Comparison of ENCODE assay signal across 12 cellular contexts in genomic region chr17:8159032-8159400, GRCh38. TPM values are rescaled to one million over a fixed set of nuclear protein-coding genes. Genes with fewer than 3 reads are reported as not detected.
A peak's percentile ranks its signal among the peaks of the same experiment; 100 is the strongest.
DNase-seq lines count a peak whose midpoint lies in the region; ATAC-seq, FAIRE-seq and TF ChIP-seq lines count a peak whose summit lies in the region.
"Had no signal": no experiment of that assay in that cellular context is flagged by ENCODE, and none has a peak within 500 bp of the region (broad histone marks: within the 10 kb centered on the region; RNA-seq: fewer than 3 reads in every experiment).

No MANE protein-coding gene starts in this region.

- H3K4me2 ChIP-seq in HepG2 (ENCODE audit: low read depth, low read length): peak overlapping the region; percentile 64; the same call in 1 of the 2 replicates

- peak overlapping the region; percentile 25 for H3K4me3 Mint-ChIP-seq in T-helper 2 cell treated with Interferon-gamma antibody and Interleukin-4, amounts not matched to agents 5 μg/mL and 100 μg/mL, for 36 hours
- H3K4me3 Mint-ChIP-seq in activated CD4-positive, alpha-beta memory T cell treated with anti-CD3 and anti-CD28 coated beads for 36 hours: no peak overlapping the region

- TF ChIP-seq POLR2A in HepG2 (IDR thresholded peaks at IDR 0.05; ENCODE audit: insufficient read depth in 1 of 2, low read depth in 2 of 2, low read length in 2 of 2) (no peak), stomach (IDR thresholded peaks at IDR 0.05) (no peak)

- H3K79me2 ChIP-seq in HepG2 (ENCODE audit: insufficient read depth, low read length): peaks cover 18% of the 10 kb centered on the region

- CTCF ChIA-PET in activated CD4-positive, alpha-beta memory T cell treated with anti-CD3 and anti-CD28 coated beads for 36 hours (lab: Charles Lee): interaction anchor here (0.8 to 8.7 kb wide), 11 partner anchors 8 to 98 kb away, joined by 4 to 62 read pairs (median 6); partner anchors contain the start of genes ALOXE3, BORCS6 and HES7
- CTCF ChIA-PET in HepG2 (lab: Yijun Ruan, JAX; ENCODE audit: low intra/inter-chr PET ratio, low total read pairs): interaction anchor here (1.8 to 2.3 kb wide), 2 partner anchors 21 to 37 kb away, joined by 4 to 28 read pairs; no protein-coding TSS in a partner anchor

- H3K27me3 Mint-ChIP-seq in T-helper 2 cell treated with Interferon-gamma antibody and Interleukin-4, amounts not matched to agents 5 μg/mL and 100 μg/mL, for 36 hours (ENCODE audit: low read depth): no peaks in the 10 kb centered on the region
- H3K27me3 Mint-ChIP-seq in activated CD4-positive, alpha-beta memory T cell treated with anti-CD3 and anti-CD28 coated beads for 36 hours: no peaks in the 10 kb centered on the region

- TF ChIP-seq CTCF in HepG2 (CRISPR knock-in tag; IDR thresholded peaks at IDR 0.05) (no peak), stomach (IDR thresholded peaks at IDR 0.05) (no peak)

- no peak for DNase-seq in T-helper 2 cell treated with Interferon-gamma antibody and Interleukin-4, amounts not matched to agents 5 μg/mL and 100 μg/mL, for 36 hours (ENCODE audit: low spot score)
- DNase-seq in T-helper 2 cell (no peak), HepG2 (ENCODE audit: low spot score) (no peak), stomach (no peak), HCEC 1CT (no peak)
- DNase-seq in activated CD4-positive, alpha-beta memory T cell treated with anti-CD3 and anti-CD28 coated beads for 36 hours: no peak

- ATAC-seq in HepG2 (no peak), HG02588 (IDR thresholded peaks at IDR 0.05; ENCODE audit: unreplicated experiment) (no peak), GM19328 (IDR thresholded peaks at IDR 0.05; ENCODE audit: unreplicated experiment) (no peak)

- POLR2A ChIA-PET in activated CD4-positive, alpha-beta memory T cell treated with anti-CD3 and anti-CD28 coated beads for 36 hours (lab: Charles Lee): interaction anchor here (1.2 to 2.1 kb wide), 2 partner anchors 14 to 17 kb away, joined by 3 to 21 read pairs; partner anchors contain the start of gene TMEM107
- POLR2A ChIA-PET in HepG2 (lab: Yijun Ruan, JAX): interaction anchor here (1.9 kb wide), 1 partner anchor 14 kb away, joined by 18 read pairs; no protein-coding TSS in a partner anchor

- H2AFZ ChIP-seq in HepG2 (ENCODE audit: low read length): no peak overlapping the region

- H3K9me3 ChIP-seq in HepG2 (ENCODE audit: low read length) (no peaks in the 10 kb centered on the region), stomach (no peaks in the 10 kb centered on the region)
- H3K9me3 ChIP-seq: A549 had no signal

- H3K4me3 ChIP-seq in HepG2 (replicated peaks in 1 of 3; ENCODE audit: insufficient read depth in 1 of 3, low read depth in 2 of 3, low read length in 3 of 3) (no peak overlapping the region), stomach (peak overlapping the region in 1 of 4 donors; percentile 9)
- H3K4me3 ChIP-seq: A549 had no signal

- no peaks in the 10 kb centered on the region; a peak in 1 of 5 replicates for H3K27me3 ChIP-seq in HepG2 (ENCODE audit: control insufficient read depth in 1 of 2, insufficient read depth in 2 of 2, low read length in 2 of 2)
- H3K27me3 ChIP-seq in stomach: no peaks in the 10 kb centered on the region

- peaks cover 31% of the 10 kb centered on the region for H3K36me3 Mint-ChIP-seq in T-helper 2 cell treated with Interferon-gamma antibody and Interleukin-4, amounts not matched to agents 5 μg/mL and 100 μg/mL, for 36 hours (ENCODE audit: low read depth)
- H3K36me3 Mint-ChIP-seq in activated CD4-positive, alpha-beta memory T cell treated with anti-CD3 and anti-CD28 coated beads for 36 hours: peaks cover 24% of the 10 kb centered on the region

- no TSS peak for BruUV-seq in HepG2 (replicated peaks; lab: Mats Ljungman, UMichigan)

- peaks cover 1 to 7% of the 10 kb centered on the region in 2 experiments; a peak in 3 of 5 replicates for H3K36me3 ChIP-seq in HepG2 (replicated peaks in 1 of 2; ENCODE audit: control insufficient read depth in 1 of 2, insufficient read depth in 2 of 2, low read length in 2 of 2)
- peaks cover 18 to 41% (median 26%) of the 10 kb centered on the region in 4 donors for H3K36me3 ChIP-seq in stomach

- no peak overlapping the region for H3K9ac ChIP-seq in HepG2 (ENCODE audit: insufficient read depth, low read depth, low read length)

- intact Hi-C loops in activated CD4-positive, alpha-beta memory T cell treated with anti-CD3 and anti-CD28 coated beads for 36 hours (cut with micrococcal nuclease): loop anchor here (5.0 kb wide), 1 partner anchor 317 kb away; no protein-coding TSS in a partner anchor
- intact Hi-C loops in HepG2 (cut with micrococcal nuclease; ENCODE audit: unreplicated experiment): no loop called here
- intact Hi-C loops in stomach (cut with DNase I; ENCODE audit: low total_unique reads): no loop called here

- H3K4me1 ChIP-seq in HepG2 (ENCODE audit: insufficient read depth, low read length) (peaks cover 59% of the 10 kb centered on the region), stomach (peaks cover 46 to 74% (median 59%) of the 10 kb centered on the region in 4 donors)

- in situ Hi-C loops in HepG2 (cut with HindIII; ENCODE audit: extremely low pct_ligation_motif_present, low pct_unique_long_range_greater_than_20kb): loop anchor here (5.0 kb wide), 1 partner anchor 37 kb away; the partner anchor contains the start of gene HES7

- no peak for TF ChIP-seq RAD21 in HepG2 (CRISPR knock-in tag; IDR thresholded peaks at IDR 0.05)

- 50% methylated on average over 2 of the region's 3 CpGs for whole genome bisulfite sequencing in HepG2 (ENCODE audit: low lambda C conversion rate)
- WGBS in stomach, 5 donors: 56 to 62% (median 58%) methylated on average over 3 of the region's 3 CpGs

- H3K27ac Mint-ChIP-seq in T-helper 2 cell treated with Interferon-gamma antibody and Interleukin-4, amounts not matched to agents 5 μg/mL and 100 μg/mL, for 36 hours: peak overlapping the region; percentile 89
- peak overlapping the region; percentile 92 for H3K27ac Mint-ChIP-seq in activated CD4-positive, alpha-beta memory T cell treated with anti-CD3 and anti-CD28 coated beads for 36 hours

- no peaks in the 10 kb centered on the region for H4K20me1 ChIP-seq in HepG2 (ENCODE audit: insufficient read depth, low read length)

- TF ChIP-seq EP300 in HepG2 (IDR thresholded peaks at IDR 0.05; ENCODE audit: low read depth in 2 of 2, low read length in 2 of 2) (no peak), HepG2 (CRISPR knock-in tag; IDR thresholded peaks at IDR 0.05; ENCODE audit: borderline replicate concordance) (no peak), stomach (IDR thresholded peaks at IDR 0.05) (no peak)

- H3K27ac ChIP-seq in HepG2 (ENCODE audit: extremely low read length, insufficient read depth, low read length) (no peak overlapping the region), stomach (peak overlapping the region; percentile 19 to 100 (median 99))

- peaks cover 50% of the 10 kb centered on the region for H3K4me1 Mint-ChIP-seq in T-helper 2 cell treated with Interferon-gamma antibody and Interleukin-4, amounts not matched to agents 5 μg/mL and 100 μg/mL, for 36 hours (ENCODE audit: low read depth)
- peaks cover 56% of the 10 kb centered on the region for H3K4me1 Mint-ChIP-seq in activated CD4-positive, alpha-beta memory T cell treated with anti-CD3 and anti-CD28 coated beads for 36 hours (ENCODE audit: low read depth)

- no peaks in the 10 kb centered on the region for H3K9me3 Mint-ChIP-seq in T-helper 2 cell treated with Interferon-gamma antibody and Interleukin-4, amounts not matched to agents 5 μg/mL and 100 μg/mL, for 36 hours
- H3K9me3 Mint-ChIP-seq in activated CD4-positive, alpha-beta memory T cell treated with anti-CD3 and anti-CD28 coated beads for 36 hours: no peaks in the 10 kb centered on the region

- FAIRE-seq in HepG2 (lab: Jason Lieb, UNC): no peak

RNA-seq across cellular contexts. Expression of gene VAMP2, which starts 3.7 kb away (rescaled TPM):
- 10 to 100 TPM; 30.1 to 30.4 TPM for total RNA-seq in activated CD4-positive, alpha-beta memory T cell treated with anti-CD3 and anti-CD28 coated beads for 36 hours
- total RNA-seq in HepG2 (2016; rRNA removed; fragmentation: Illumina TruSeq; extraction: Trizol) (2.0 and 3.9 TPM in 2 replicates), stomach (100 to 1,000 TPM in 1 of 5 donors, 10 to 100 TPM in 2, 1 to 10 TPM in 2; 6.7 to 104 (median 17.3) TPM)
- 4.1 and 5.2 TPM in 2 replicates for total RNA-seq in HepG2 (2016; cell fraction: cytosol; rRNA removed; fragmentation: Illumina TruSeq; extraction: Trizol; ENCODE audit: low read depth)
- total RNA-seq in HepG2 (2016; cell fraction: insoluble cytoplasmic fraction; rRNA removed; fragmentation: Illumina TruSeq; extraction: Trizol): 1.9 and 3.4 TPM in 2 replicates
- total RNA-seq in HepG2 (2016; cell fraction: membrane; rRNA removed; fragmentation: Illumina TruSeq; extraction: Trizol): 3.2 and 3.4 TPM in 2 replicates
- 6.5 and 7.1 TPM in 2 replicates for total RNA-seq in HepG2 (2016; cell fraction: nucleus; rRNA removed; fragmentation: Illumina TruSeq; extraction: Trizol)
- polyA plus RNA-seq in HepG2 (2011; rRNA removed) (17.2 and 19.6 TPM in 2 replicates), stomach (10 to 100 TPM; 32.4 to 58.8 (median 43.1) TPM)
- polyA plus RNA-seq in HepG2 (2011; cell fraction: cytosol; rRNA removed): 10.1 and 13.2 TPM in 2 replicates
- 40.7 and 63.7 TPM in 2 replicates for polyA plus RNA-seq in HepG2 (2011; cell fraction: nucleus; rRNA removed)
- polyA plus RNA-seq in HepG2 (2012): 29.0 and 34.1 TPM in 2 replicates
- polyA plus RNA-seq in HepG2 (2016; cell fraction: cytosol; fragmentation: Illumina TruSeq; extraction: Trizol; ENCODE audit: low read depth): 2.0 and 2.2 TPM in 2 replicates
- polyA plus RNA-seq in HepG2 (2016; cell fraction: insoluble cytoplasmic fraction; fragmentation: Illumina TruSeq; extraction: Trizol; ENCODE audit: low read depth): 7.1 and 8.5 TPM in 2 replicates
- polyA plus RNA-seq in HepG2 (2016; cell fraction: membrane; fragmentation: Illumina TruSeq; extraction: Trizol; ENCODE audit: low read depth): 4.9 and 5.5 TPM in 2 replicates
- polyA plus RNA-seq in HepG2 (2016; cell fraction: nucleus; fragmentation: Illumina TruSeq; extraction: Trizol; ENCODE audit: insufficient read depth, low read depth): 35.4 and 36.0 TPM in 2 replicates
- 6.8 and 7.6 TPM in 2 replicates for polyA minus RNA-seq in HepG2 (2011; rRNA and poly(A)+ RNA removed; ENCODE audit: low replicate concordance)
- polyA minus RNA-seq in HepG2 (2011; cell fraction: cytosol; rRNA and poly(A)+ RNA removed): 3.4 and 6.6 TPM in 2 replicates
- 10.8 and 14.9 TPM in 2 replicates for polyA minus RNA-seq in HepG2 (2011; cell fraction: nucleus; rRNA and poly(A)+ RNA removed)

RNA-seq across cellular contexts. Expression of gene PER1, which starts 6.8 kb away (rescaled TPM):
- 10 to 100 TPM; 48.9 to 56.3 TPM for total RNA-seq in activated CD4-positive, alpha-beta memory T cell treated with anti-CD3 and anti-CD28 coated beads for 36 hours
- 2.6 and 5.5 TPM in 2 replicates for total RNA-seq in HepG2 (2016; rRNA removed; fragmentation: Illumina TruSeq; extraction: Trizol)
- 1.8 and 2.9 TPM in 2 replicates for total RNA-seq in HepG2 (2016; cell fraction: cytosol; rRNA removed; fragmentation: Illumina TruSeq; extraction: Trizol; ENCODE audit: low read depth)
- 3.2 and 5.8 TPM in 2 replicates for total RNA-seq in HepG2 (2016; cell fraction: insoluble cytoplasmic fraction; rRNA removed; fragmentation: Illumina TruSeq; extraction: Trizol)
- 1.4 and 1.9 TPM in 2 replicates for total RNA-seq in HepG2 (2016; cell fraction: membrane; rRNA removed; fragmentation: Illumina TruSeq; extraction: Trizol)
- 4.1 and 4.3 TPM in 2 replicates for total RNA-seq in HepG2 (2016; cell fraction: nucleus; rRNA removed; fragmentation: Illumina TruSeq; extraction: Trizol)
- polyA plus RNA-seq in HepG2 (2011; rRNA removed): 3.6 and 5.2 TPM in 2 replicates
- polyA plus RNA-seq in HepG2 (2011; cell fraction: cytosol; rRNA removed): 1.3 and 1.4 TPM in 2 replicates
- polyA plus RNA-seq in HepG2 (2011; cell fraction: nucleus; rRNA removed): 32.0 and 32.6 TPM in 2 replicates
- polyA plus RNA-seq in HepG2 (2012): 7.8 and 11.4 TPM in 2 replicates
- polyA plus RNA-seq in HepG2 (2016; cell fraction: cytosol; fragmentation: Illumina TruSeq; extraction: Trizol; ENCODE audit: low read depth): 0.38 and 0.70 TPM in 2 replicates
- polyA plus RNA-seq in HepG2 (2016; cell fraction: insoluble cytoplasmic fraction; fragmentation: Illumina TruSeq; extraction: Trizol; ENCODE audit: low read depth): 2.2 and 3.6 TPM in 2 replicates
- 0.49 and 0.90 TPM in 2 replicates for polyA plus RNA-seq in HepG2 (2016; cell fraction: membrane; fragmentation: Illumina TruSeq; extraction: Trizol; ENCODE audit: low read depth)
- 13.1 and 17.6 TPM in 2 replicates for polyA plus RNA-seq in HepG2 (2016; cell fraction: nucleus; fragmentation: Illumina TruSeq; extraction: Trizol; ENCODE audit: insufficient read depth, low read depth)
- 11.1 and 12.7 TPM in 2 replicates for polyA minus RNA-seq in HepG2 (2011; rRNA and poly(A)+ RNA removed; ENCODE audit: low replicate concordance)
- polyA minus RNA-seq in HepG2 (2011; cell fraction: cytosol; rRNA and poly(A)+ RNA removed): 3.8 and 6.2 TPM in 2 replicates
- 10.4 and 10.7 TPM in 2 replicates for polyA minus RNA-seq in HepG2 (2011; cell fraction: nucleus; rRNA and poly(A)+ RNA removed)
- 100 to 1,000 TPM in 3 of 5 donors, 10 to 100 TPM in 2; 16.2 to 163 (median 137) TPM for total RNA-seq in stomach
- polyA plus RNA-seq in stomach: 10 to 100 TPM; 47.2 to 69.4 (median 66.7) TPM

RNA-seq across cellular contexts. Expression of gene TMEM107, which starts 17.2 kb away (rescaled TPM):
- total RNA-seq in activated CD4-positive, alpha-beta memory T cell treated with anti-CD3 and anti-CD28 coated beads for 36 hours: 10 to 100 TPM; 32.6 to 35.3 TPM
- total RNA-seq in HepG2 (2016; rRNA removed; fragmentation: Illumina TruSeq; extraction: Trizol) (3.8 and 15.3 TPM in 2 replicates), stomach (10 to 100 TPM in 3 of 5 donors, 1 to 10 TPM in 2; 5.2 to 37.6 (median 14.9) TPM)
- total RNA-seq in HepG2 (2016; cell fraction: cytosol; rRNA removed; fragmentation: Illumina TruSeq; extraction: Trizol; ENCODE audit: low read depth): 138 and 159 TPM in 2 replicates
- total RNA-seq in HepG2 (2016; cell fraction: insoluble cytoplasmic fraction; rRNA removed; fragmentation: Illumina TruSeq; extraction: Trizol): 4.0 and 13.1 TPM in 2 replicates
- total RNA-seq in HepG2 (2016; cell fraction: membrane; rRNA removed; fragmentation: Illumina TruSeq; extraction: Trizol): 25.0 and 29.6 TPM in 2 replicates
- 18.7 and 21.8 TPM in 2 replicates for total RNA-seq in HepG2 (2016; cell fraction: nucleus; rRNA removed; fragmentation: Illumina TruSeq; extraction: Trizol)
- polyA plus RNA-seq in HepG2 (2011; rRNA removed) (4.5 and 7.2 TPM in 2 replicates), stomach (10 to 100 TPM in 1 of 3 donors, 1 to 10 TPM in 2; 6.3 to 10.3 (median 8.0) TPM)
- 5.0 and 5.5 TPM in 2 replicates for polyA plus RNA-seq in HepG2 (2011; cell fraction: cytosol; rRNA removed)
- polyA plus RNA-seq in HepG2 (2011; cell fraction: nucleus; rRNA removed): 3.9 and 4.3 TPM in 2 replicates
- 2.6 and 3.6 TPM in 2 replicates for polyA plus RNA-seq in HepG2 (2012)
- polyA plus RNA-seq in HepG2 (2016; cell fraction: cytosol; fragmentation: Illumina TruSeq; extraction: Trizol; ENCODE audit: low read depth): 2.4 and 3.4 TPM in 2 replicates
- polyA plus RNA-seq in HepG2 (2016; cell fraction: insoluble cytoplasmic fraction; fragmentation: Illumina TruSeq; extraction: Trizol; ENCODE audit: low read depth): 3.4 and 3.5 TPM in 2 replicates
- 2.1 and 3.3 TPM in 2 replicates for polyA plus RNA-seq in HepG2 (2016; cell fraction: membrane; fragmentation: Illumina TruSeq; extraction: Trizol; ENCODE audit: low read depth)
- polyA plus RNA-seq in HepG2 (2016; cell fraction: nucleus; fragmentation: Illumina TruSeq; extraction: Trizol; ENCODE audit: insufficient read depth, low read depth): 4.5 and 4.6 TPM in 2 replicates
- polyA minus RNA-seq in HepG2 (2011; rRNA and poly(A)+ RNA removed; ENCODE audit: low replicate concordance): 121 and 165 TPM in 2 replicates
- polyA minus RNA-seq in HepG2 (2011; cell fraction: cytosol; rRNA and poly(A)+ RNA removed): 34.2 and 36.5 TPM in 2 replicates
- 79.1 and 96.4 TPM in 2 replicates for polyA minus RNA-seq in HepG2 (2011; cell fraction: nucleus; rRNA and poly(A)+ RNA removed)

RNA-seq across cellular contexts. Expression of gene BORCS6, which starts 31.0 kb away (rescaled TPM):
- total RNA-seq in activated CD4-positive, alpha-beta memory T cell treated with anti-CD3 and anti-CD28 coated beads for 36 hours: 1 to 10 TPM; 7.9 to 8.3 TPM
- total RNA-seq in HepG2 (2016; rRNA removed; fragmentation: Illumina TruSeq; extraction: Trizol) (5.1 and 5.3 TPM in 2 replicates), stomach (10 to 100 TPM in 2 of 5 donors, 1 to 10 TPM in 2, under 1 TPM in 1; 0.58 to 70.1 (median 4.6) TPM)
- total RNA-seq in HepG2 (2016; cell fraction: cytosol; rRNA removed; fragmentation: Illumina TruSeq; extraction: Trizol; ENCODE audit: low read depth): 1.3 and 1.4 TPM in 2 replicates
- 4.3 and 5.3 TPM in 2 replicates for total RNA-seq in HepG2 (2016; cell fraction: insoluble cytoplasmic fraction; rRNA removed; fragmentation: Illumina TruSeq; extraction: Trizol)
- total RNA-seq in HepG2 (2016; cell fraction: membrane; rRNA removed; fragmentation: Illumina TruSeq; extraction: Trizol): 3.0 and 3.2 TPM in 2 replicates
- total RNA-seq in HepG2 (2016; cell fraction: nucleus; rRNA removed; fragmentation: Illumina TruSeq; extraction: Trizol): 2.1 and 2.4 TPM in 2 replicates
- polyA plus RNA-seq in HepG2 (2011; rRNA removed) (2.0 and 3.2 TPM in 2 replicates), stomach (1 to 10 TPM; 6.6 to 9.2 (median 7.9) TPM)
- 3.3 and 3.8 TPM in 2 replicates for polyA plus RNA-seq in HepG2 (2011; cell fraction: cytosol; rRNA removed)
- polyA plus RNA-seq in HepG2 (2011; cell fraction: nucleus; rRNA removed): 1.8 and 2.1 TPM in 2 replicates
- polyA plus RNA-seq in HepG2 (2012): 2.9 and 3.6 TPM in 2 replicates
- polyA plus RNA-seq in HepG2 (2016; cell fraction: cytosol; fragmentation: Illumina TruSeq; extraction: Trizol; ENCODE audit: low read depth): 1.1 TPM in 2 replicates
- polyA plus RNA-seq in HepG2 (2016; cell fraction: insoluble cytoplasmic fraction; fragmentation: Illumina TruSeq; extraction: Trizol; ENCODE audit: low read depth): 4.1 and 5.6 TPM in 2 replicates
- 1.5 and 1.8 TPM in 2 replicates for polyA plus RNA-seq in HepG2 (2016; cell fraction: membrane; fragmentation: Illumina TruSeq; extraction: Trizol; ENCODE audit: low read depth)
- polyA plus RNA-seq in HepG2 (2016; cell fraction: nucleus; fragmentation: Illumina TruSeq; extraction: Trizol; ENCODE audit: insufficient read depth, low read depth): 2.6 and 2.8 TPM in 2 replicates
- polyA minus RNA-seq in HepG2 (2011; rRNA and poly(A)+ RNA removed; ENCODE audit: low replicate concordance): 6.1 and 8.3 TPM in 2 replicates
- polyA minus RNA-seq in HepG2 (2011; cell fraction: cytosol; rRNA and poly(A)+ RNA removed): 2.1 and 3.3 TPM in 2 replicates
- polyA minus RNA-seq in HepG2 (2011; cell fraction: nucleus; rRNA and poly(A)+ RNA removed): 1.2 and 1.9 TPM in 2 replicates

RNA-seq across cellular contexts. Expression of gene HES7, which starts 35.1 kb away (rescaled TPM):
- total RNA-seq in activated CD4-positive, alpha-beta memory T cell treated with anti-CD3 and anti-CD28 coated beads for 36 hours: 1 to 10 TPM; 2.5 to 2.8 TPM
- total RNA-seq in HepG2 (2016; rRNA removed; fragmentation: Illumina TruSeq; extraction: Trizol) (not detected in 2 replicates), stomach (not detected)
- total RNA-seq in HepG2 (2016; cell fraction: cytosol; rRNA removed; fragmentation: Illumina TruSeq; extraction: Trizol; ENCODE audit: low read depth): not detected in 2 replicates
- not detected in 2 replicates for total RNA-seq in HepG2 (2016; cell fraction: insoluble cytoplasmic fraction; rRNA removed; fragmentation: Illumina TruSeq; extraction: Trizol)
- total RNA-seq in HepG2 (2016; cell fraction: membrane; rRNA removed; fragmentation: Illumina TruSeq; extraction: Trizol): not detected in 2 replicates
- not detected in 2 replicates for total RNA-seq in HepG2 (2016; cell fraction: nucleus; rRNA removed; fragmentation: Illumina TruSeq; extraction: Trizol)
- polyA plus RNA-seq in HepG2 (2011; rRNA removed) (not detected in 2 replicates), stomach (under 1 TPM in 2 of 3 donors, not detected in 1; 0.58 to 0.92 TPM)
- not detected in 2 replicates for polyA plus RNA-seq in HepG2 (2011; cell fraction: cytosol; rRNA removed)
- 0.42 and 0.50 TPM in 2 replicates for polyA plus RNA-seq in HepG2 (2011; cell fraction: nucleus; rRNA removed)
- 0.11 TPM in 1 of 2 replicates, not detected in the other for polyA plus RNA-seq in HepG2 (2012)
- polyA plus RNA-seq in HepG2 (2016; cell fraction: cytosol; fragmentation: Illumina TruSeq; extraction: Trizol; ENCODE audit: low read depth): not detected in 2 replicates
- not detected in 2 replicates for polyA plus RNA-seq in HepG2 (2016; cell fraction: insoluble cytoplasmic fraction; fragmentation: Illumina TruSeq; extraction: Trizol; ENCODE audit: low read depth)
- polyA plus RNA-seq in HepG2 (2016; cell fraction: membrane; fragmentation: Illumina TruSeq; extraction: Trizol; ENCODE audit: low read depth): not detected in 2 replicates
- not detected in 2 replicates for polyA plus RNA-seq in HepG2 (2016; cell fraction: nucleus; fragmentation: Illumina TruSeq; extraction: Trizol; ENCODE audit: insufficient read depth, low read depth)
- 3.9 TPM in 1 of 2 replicates, not detected in the other for polyA minus RNA-seq in HepG2 (2011; rRNA and poly(A)+ RNA removed; ENCODE audit: low replicate concordance)
- polyA minus RNA-seq in HepG2 (2011; cell fraction: cytosol; rRNA and poly(A)+ RNA removed): not detected in 2 replicates
- polyA minus RNA-seq in HepG2 (2011; cell fraction: nucleus; rRNA and poly(A)+ RNA removed): not detected in 2 replicates
- total RNA-seq: IMR-90, mononuclear cell, subcutaneous adipose tissue had no signal
